ENCODE assay signal across 13 cellular contexts in genomic region chr5:154861946-154862345, GRCh38. TPM values are rescaled to one million over a fixed set of nuclear protein-coding genes. Genes with fewer than 3 reads are reported as not detected.
A peak's percentile ranks its signal among the peaks of the same experiment; 100 is the strongest.
DNase-seq lines count a peak whose midpoint lies in the region; ATAC-seq and TF ChIP-seq lines count a peak whose summit lies in the region.
"Had no signal": no experiment of that assay in that cellular context is flagged by ENCODE, and none has a peak within 500 bp of the region (broad histone marks: within the 10 kb centered on the region; RNA-seq: fewer than 3 reads in every experiment).

No MANE protein-coding gene starts in this region.

- peaks cover 56% of the 10 kb centered on the region for H3K79me2 ChIP-seq in PC-9 (ENCODE audit: low read depth)

- no peak overlapping the region for H3K27ac ChIP-seq in BLaER1
- H3K27ac ChIP-seq in CD8-positive, alpha-beta T cell (ENCODE audit: low read depth, low read length), result no peak overlapping the region
- H3K27ac ChIP-seq in PC-9, result no peak overlapping the region

- H3K27me3 Mint-ChIP-seq in CD8-positive, alpha-beta T cell (ENCODE audit: low read depth), result no peaks in the 10 kb centered on the region
- H3K27me3 Mint-ChIP-seq in activated T-helper 17 cell treated with anti-CD3 and anti-CD28 coated beads, Interleukin-2, amount 50 U/mL, for 72 hours, result no peaks in the 10 kb centered on the region
- H3K27me3 Mint-ChIP-seq in naive thymus-derived CD8-positive, alpha-beta T cell, result no peaks in the 10 kb centered on the region

- no TSS peak for BruUV-seq in PC-9 (replicated peaks; lab: Mats Ljungman, UMichigan)

- POLR2A ChIA-PET in CD8-positive, alpha-beta T cell (lab: Charles Lee), result no interaction called here
- POLR2A ChIA-PET in naive thymus-derived CD8-positive, alpha-beta T cell (lab: Charles Lee), result no interaction called here
- POLR2A ChIA-PET in PC-9 (lab: Charles Lee; ENCODE audit: unreplicated experiment), result no interaction called here

- H3K9ac ChIP-seq in BLaER1, result no peak overlapping the region; the same call in 1 of the 2 replicates

- H3K9me3 ChIP-seq in BLaER1, result no peaks in the 10 kb centered on the region
- H3K9me3 ChIP-seq in CD8-positive, alpha-beta T cell (ENCODE audit: low read length), result no peaks in the 10 kb centered on the region
- H3K9me3 ChIP-seq in PC-9 (ENCODE audit: insufficient read depth, low read depth), result no peaks in the 10 kb centered on the region
- H3K9me3 ChIP-seq: gastrocnemius medialis had no signal

- no peak for TF ChIP-seq CTCF in CD8-positive, alpha-beta T cell (IDR thresholded peaks at IDR 0.05)
- TF ChIP-seq CTCF in PC-9 (conservative IDR thresholded peaks at IDR 0.05), result no peak

- no peak overlapping the region for H2AFZ ChIP-seq in PC-9

- no peak for DNase-seq in CD8-positive, alpha-beta T cell
- no peak for DNase-seq in naive thymus-derived CD8-positive, alpha-beta T cell
- DNase-seq in RKO (ENCODE audit: low spot score) (no peak), NCI-H1048 (lab: John Stamatoyannopoulos, UW) (no peak), PC-9 (no peak)
- no peak for DNase-seq in stimulated activated CD4-positive, alpha-beta T cell treated with anti-CD3 and anti-CD28 coated beads, Interleukin-15, amount 100 ng/mL, for 24 hours
- DNase-seq: gastrocnemius medialis, NCI-H187, NCI-H69, T-helper 2 cell had no signal

- no peak for ATAC-seq in CD8-positive, alpha-beta T cell
- no peak for ATAC-seq in activated T-helper 17 cell treated with anti-CD3 and anti-CD28 coated beads, Interleukin-2, amount 50 U/mL, for 72 hours (replicated peaks)
- no peak for ATAC-seq in naive thymus-derived CD8-positive, alpha-beta T cell
- ATAC-seq: gastrocnemius medialis had no signal

- H3K36me3 Mint-ChIP-seq in CD8-positive, alpha-beta T cell, result peaks cover 65% of the 10 kb centered on the region
- peaks cover 90% of the 10 kb centered on the region for H3K36me3 Mint-ChIP-seq in activated T-helper 17 cell treated with anti-CD3 and anti-CD28 coated beads, Interleukin-2, amount 50 U/mL, for 72 hours (ENCODE audit: low read depth)
- H3K36me3 Mint-ChIP-seq in naive thymus-derived CD8-positive, alpha-beta T cell, result peaks cover 0 to 58% (median 12%) of the 10 kb centered on the region in 3 donors

- H3K4me3 ChIP-seq in BLaER1 (0 out of 2 replicates have a peak overlapping the region, but pooled peaks have one; percentile 88), PC-9 (no peak overlapping the region)
- H3K4me3 ChIP-seq in CD8-positive, alpha-beta T cell (ENCODE audit: low read depth, low read length), result no peak overlapping the region

- H3K36me3 ChIP-seq in BLaER1, result peaks cover 40% of the 10 kb centered on the region
- peaks cover 20% of the 10 kb centered on the region for H3K36me3 ChIP-seq in CD8-positive, alpha-beta T cell (ENCODE audit: insufficient read depth, low read length)
- peaks cover 35% of the 10 kb centered on the region for H3K36me3 ChIP-seq in PC-9 (ENCODE audit: low read depth)

- H3K4me1 ChIP-seq in BLaER1 (peaks cover 38% of the 10 kb centered on the region), PC-9 (replicated peaks; ENCODE audit: insufficient read depth) (peaks cover 19% of the 10 kb centered on the region)
- H3K4me1 ChIP-seq in CD8-positive, alpha-beta T cell (ENCODE audit: insufficient read depth, low read length), result peaks cover 36% of the 10 kb centered on the region

- H3K27me3 ChIP-seq in BLaER1 (no peaks in the 10 kb centered on the region), PC-9 (ENCODE audit: insufficient read depth, low read depth) (no peaks in the 10 kb centered on the region)
- no peaks in the 10 kb centered on the region for H3K27me3 ChIP-seq in CD8-positive, alpha-beta T cell (ENCODE audit: insufficient read depth, low read length)
- H3K27me3 ChIP-seq: gastrocnemius medialis had no signal

- peaks cover 59% of the 10 kb centered on the region for H3K4me1 Mint-ChIP-seq in CD8-positive, alpha-beta T cell (ENCODE audit: low read depth)
- H3K4me1 Mint-ChIP-seq in activated T-helper 17 cell treated with anti-CD3 and anti-CD28 coated beads, Interleukin-2, amount 50 U/mL, for 72 hours, result peaks cover 30% of the 10 kb centered on the region
- peaks cover 33 to 64% (median 50%) of the 10 kb centered on the region in 4 donors for H3K4me1 Mint-ChIP-seq in naive thymus-derived CD8-positive, alpha-beta T cell

- H3K4me2 ChIP-seq in BLaER1 (peak overlapping the region; percentile 95), PC-9 (no peak overlapping the region)

- CTCF ChIA-PET in CD8-positive, alpha-beta T cell (lab: Charles Lee), result no interaction called here
- CTCF ChIA-PET in PC-9 (lab: Charles Lee), result no interaction called here

- no peaks in the 10 kb centered on the region for H3K9me3 Mint-ChIP-seq in CD8-positive, alpha-beta T cell
- H3K9me3 Mint-ChIP-seq in activated T-helper 17 cell treated with anti-CD3 and anti-CD28 coated beads, Interleukin-2, amount 50 U/mL, for 72 hours, result no peaks in the 10 kb centered on the region
- no peaks in the 10 kb centered on the region for H3K9me3 Mint-ChIP-seq in naive thymus-derived CD8-positive, alpha-beta T cell
- H3K9me3 Mint-ChIP-seq: mesothelial cell of epicardium had no signal

- H3K9me2 ChIP-seq in PC-9 (ENCODE audit: insufficient read depth), result no peaks in the 10 kb centered on the region

- H3F3A ChIP-seq in PC-9 (ENCODE audit: insufficient read depth, low read depth), result peaks cover 23% of the 10 kb centered on the region

- peaks cover 72% of the 10 kb centered on the region for H4K20me1 ChIP-seq in BLaER1
- peaks cover 39% of the 10 kb centered on the region; the same call in 1 of the 2 replicates for H4K20me1 ChIP-seq in PC-9 (ENCODE audit: insufficient read depth)

- H3K27ac Mint-ChIP-seq in CD8-positive, alpha-beta T cell, result no peak overlapping the region
- peak overlapping the region; percentile 80 for H3K27ac Mint-ChIP-seq in activated T-helper 17 cell treated with anti-CD3 and anti-CD28 coated beads, Interleukin-2, amount 50 U/mL, for 72 hours
- H3K27ac Mint-ChIP-seq in naive thymus-derived CD8-positive, alpha-beta T cell, result peak overlapping the region in 8 of 10 donors; percentile 63 to 91 (median 76)
- H3K27ac Mint-ChIP-seq: mesothelial cell of epicardium had no signal

- peak overlapping the region; percentile 11 for H3K4me3 Mint-ChIP-seq in CD8-positive, alpha-beta T cell
- peak overlapping the region; percentile 85 for H3K4me3 Mint-ChIP-seq in activated T-helper 17 cell treated with anti-CD3 and anti-CD28 coated beads, Interleukin-2, amount 50 U/mL, for 72 hours
- peak overlapping the region; percentile 22 to 97 (median 76) for H3K4me3 Mint-ChIP-seq in naive thymus-derived CD8-positive, alpha-beta T cell
- H3K4me3 Mint-ChIP-seq: mesothelial cell of epicardium had no signal

- intact Hi-C loops in CD8-positive, alpha-beta T cell (cut with DNase I, micrococcal nuclease), result no loop called here
- intact Hi-C loops in PC-9 (cut with micrococcal nuclease; ENCODE audit: unreplicated experiment), result no loop called here

RNA-seq across cellular contexts. Expression of gene CNOT8, which starts 3.5 kb away (rescaled TPM):
- total RNA-seq in CD8-positive, alpha-beta T cell, result 100 to 1,000 TPM; 139 to 145 TPM
- total RNA-seq in activated T-helper 17 cell treated with anti-CD3 and anti-CD28 coated beads, Interleukin-2, amount 50 U/mL, for 72 hours, result 100 to 1,000 TPM in 1 of 2 donors, 10 to 100 TPM in 1; 87.4 to 173 TPM
- 100 to 1,000 TPM; 112 to 116 TPM for total RNA-seq in naive thymus-derived CD8-positive, alpha-beta T cell
- polyA plus RNA-seq in naive thymus-derived CD8-positive, alpha-beta T cell, result 100 to 1,000 TPM; 134 to 157 (median 153) TPM
- total RNA-seq in PC-9 (2021), result 72.3 and 72.7 TPM in 2 replicates

RNA-seq across cellular contexts. Expression of gene FAXDC2, which starts 11.5 kb away (rescaled TPM):
- under 1 TPM; 0.28 to 0.38 TPM for total RNA-seq in CD8-positive, alpha-beta T cell
- total RNA-seq in activated T-helper 17 cell treated with anti-CD3 and anti-CD28 coated beads, Interleukin-2, amount 50 U/mL, for 72 hours, result not detected
- under 1 TPM; 0.22 to 0.86 TPM for total RNA-seq in naive thymus-derived CD8-positive, alpha-beta T cell
- polyA plus RNA-seq in naive thymus-derived CD8-positive, alpha-beta T cell, result under 1 TPM in 2 of 3 donors, not detected in 1; 0.34 to 0.67 TPM
- 0.70 and 0.73 TPM in 2 replicates for total RNA-seq in PC-9 (2021)

Comparison
In these comparisons a context has a peak if more than half of its experiments do, and no peak if none do; other contexts are left out.
1. H3K4me3 Mint-ChIP-seq: peak in every context shown above with its lines; median percentile 85 in activated T-helper 17 cell treated with anti-CD3 and anti-CD28 coated beads, Interleukin-2, amount 50 U/mL, for 72 hours; 76 in naive thymus-derived CD8-positive, alpha-beta T cell; 11 in CD8-positive, alpha-beta T cell.